In genomic region chr1:44777547-44777946, GRCh38 we compare ENCODE assay signal across 11 cellular contexts. TPM values are rescaled to one million over a fixed set of nuclear protein-coding genes. Genes with fewer than 3 reads are reported as not detected.
DNase-seq lines count a peak whose midpoint lies in the region; TF ChIP-seq lines count a peak whose summit lies in the region.
"Had no signal": no experiment of that assay in that cellular context is flagged by ENCODE, and none has a peak within 500 bp of the region (broad histone marks: within the 10 kb centered on the region; RNA-seq: fewer than 3 reads in every experiment).

No MANE protein-coding gene starts in this region.

- H3K4me1 ChIP-seq in OCI-LY7 (ENCODE audit: insufficient read depth, low read length, poor library complexity, severe bottlenecking) (peaks cover 32% of the 10 kb centered on the region), neural progenitor cell (peaks cover 16% of the 10 kb centered on the region), transverse colon (peaks cover 9 to 29% (median 21%) of the 10 kb centered on the region in 4 donors)

- TF ChIP-seq POLR2A in transverse colon (IDR thresholded peaks at IDR 0.05), result no peak

- intact Hi-C loops in OCI-LY7 (cut with micrococcal nuclease; ENCODE audit: unreplicated experiment), result no loop called here
- intact Hi-C loops in transverse colon (cut with DNase I; ENCODE audit: low total_unique reads), result loop anchor here (5.0 kb wide), 1 partner anchor 525 kb away; no protein-coding TSS in a partner anchor

- H3F3A ChIP-seq in neural progenitor cell (ENCODE audit: low read depth), result peaks cover 79% of the 10 kb centered on the region

- peaks cover 54% of the 10 kb centered on the region for H3K79me2 ChIP-seq in OCI-LY7 (ENCODE audit: insufficient read depth, low read depth, low read length)
- peaks cover 45% of the 10 kb centered on the region for H3K79me2 ChIP-seq in neural progenitor cell (ENCODE audit: low read depth)

- no peak for TF ChIP-seq EP300 in transverse colon (IDR thresholded peaks at IDR 0.05; ENCODE audit: low read depth)

- no peaks in the 10 kb centered on the region for H3K9me3 Mint-ChIP-seq in neural progenitor cell

- H3K4me3 Mint-ChIP-seq in neural progenitor cell, result peak overlapping the region; percentile 93

- WGBS in transverse colon (ENCODE audit: low coverage in 1 of 2), 2 donors, result 60 to 66% methylated on average over 1 to 14 of the region's 14 CpGs

- DNase-seq in GM12865 (ENCODE audit: low read depth) (no peak), OCI-LY7 (ENCODE audit: low spot score) (no peak), coronary artery (ENCODE audit: low spot score) (no peak), neural progenitor cell (ENCODE audit: low spot score) (no peak), DMS114 treated with DMSO at 0.1 percent for 48 hours (lab: John Stamatoyannopoulos, UW; ENCODE audit: unreplicated experiment) (no peak), GM19240 (ENCODE audit: insufficient read length, low spot score) (no peak), transverse colon (no peak), NCI-H345 treated with DMSO at 0.1 percent for 48 hours (lab: John Stamatoyannopoulos, UW; ENCODE audit: unreplicated experiment) (no peak)
- DNase-seq: activated effector memory CD4-positive, alpha-beta T cell treated with Interleukin-2 at 50 U/mL for 16 hours; NCI-H69; thyroid gland had no signal

- H3K4me1 Mint-ChIP-seq in neural progenitor cell, result peaks cover 27% of the 10 kb centered on the region

- H4K20me1 ChIP-seq in OCI-LY7 (ENCODE audit: insufficient read depth, low read length) (peaks cover 10% of the 10 kb centered on the region), neural progenitor cell (ENCODE audit: low read depth) (peaks cover 45% of the 10 kb centered on the region)

- H2AFZ ChIP-seq in OCI-LY7 (ENCODE audit: low read length), result no peak overlapping the region
- H2AFZ ChIP-seq in neural progenitor cell (replicated peaks), result no peak overlapping the region

- in situ Hi-C loops in transverse colon (cut with MboI; ENCODE audit: low pct_ligation_motif_present in 1 of 4, low pct_unique_long_range_greater_than_20kb in 1 of 4, low sequenced_read_pairs in 3 of 4), result loop anchor here in 2 of 4 donors (25.0 kb wide), 2 partner anchors 235 to 535 kb away; partner anchors contain the start of genes HECTD3 (in 1 of the 2) and UROD (in 1 of the 2)

- H3K27me3 ChIP-seq in neural progenitor cell, result no peaks in the 10 kb centered on the region
- no peaks in the 10 kb centered on the region for H3K27me3 ChIP-seq in transverse colon
- H3K27me3 ChIP-seq: thyroid gland had no signal

- peak overlapping the region; percentile 80 for H3K4me3 ChIP-seq in GM12865 (ENCODE audit: low read depth, low read length)
- peak overlapping the region; percentile 99 for H3K4me3 ChIP-seq in OCI-LY7 (ENCODE audit: low read depth, low read length, poor library complexity, severe bottlenecking)
- H3K4me3 ChIP-seq in coronary artery, result peak overlapping the region; percentile 93
- H3K4me3 ChIP-seq in neural progenitor cell, result peak overlapping the region; percentile 93
- H3K4me3 ChIP-seq in transverse colon, result no peak overlapping the region
- H3K4me3 ChIP-seq: thyroid gland had no signal

- POLR2A ChIA-PET in OCI-LY7 (lab: Charles Lee), result interaction anchor here (0.7 to 4.4 kb wide), 4 partner anchors 29 to 65 kb away, joined by 3 to 22 read pairs (median 10); no protein-coding TSS in a partner anchor

- H3K27me3 Mint-ChIP-seq in neural progenitor cell (ENCODE audit: insufficient read depth, low read depth), result peaks cover 7% of the 10 kb centered on the region

- H3K36me3 ChIP-seq in OCI-LY7 (ENCODE audit: insufficient read depth, low read length), result peaks cover 69% of the 10 kb centered on the region
- H3K36me3 ChIP-seq in neural progenitor cell, result peaks cover 8% of the 10 kb centered on the region
- peaks cover 0 to 20% (median 4%) of the 10 kb centered on the region in 4 donors for H3K36me3 ChIP-seq in transverse colon

- peak overlapping the region; percentile 93 for H3K4me2 ChIP-seq in OCI-LY7 (ENCODE audit: low read length)
- peak overlapping the region; percentile 99 for H3K4me2 ChIP-seq in neural progenitor cell

- TF ChIP-seq CTCF in GM12865 (IDR thresholded peaks at IDR 0.05; ENCODE audit: insufficient read depth, low read depth, low read length, missing control alignments) (no peak), OCI-LY7 (conservative IDR thresholded peaks at IDR 0.05; ENCODE audit: low read length) (no peak), coronary artery (IDR thresholded peaks at IDR 0.05) (no peak), neural progenitor cell (IDR thresholded peaks at IDR 0.05) (no peak), transverse colon (IDR thresholded peaks at IDR 0.05) (no peak)

- BruUV-seq in OCI-LY7 (replicated peaks; lab: Mats Ljungman, UMichigan), result no TSS peak

- no peak overlapping the region for H3K9ac ChIP-seq in neural progenitor cell

- H3K27ac Mint-ChIP-seq in neural progenitor cell, result peak overlapping the region; percentile 12

- H3K27ac ChIP-seq in OCI-LY7 (ENCODE audit: low read depth, low read length, poor library complexity, severe bottlenecking) (peak overlapping the region; percentile 68), coronary artery (no peak overlapping the region), neural progenitor cell (peak overlapping the region; percentile 62), transverse colon (peak overlapping the region in 2 of 4 donors; percentile 92 to 94)

- no peaks in the 10 kb centered on the region for H3K9me2 ChIP-seq in OCI-LY7 (ENCODE audit: insufficient read depth, low read length)

- CTCF ChIA-PET in OCI-LY7 (lab: Charles Lee; ENCODE audit: unreplicated experiment), result no interaction called here

- H3K36me3 Mint-ChIP-seq in neural progenitor cell, result peaks cover 31% of the 10 kb centered on the region

- no peaks in the 10 kb centered on the region for H3K9me3 ChIP-seq in OCI-LY7 (ENCODE audit: low read length)
- H3K9me3 ChIP-seq in neural progenitor cell (ENCODE audit: low read depth), result no peaks in the 10 kb centered on the region
- H3K9me3 ChIP-seq in transverse colon, result no peaks in the 10 kb centered on the region
- H3K9me3 ChIP-seq: thyroid gland had no signal

RNA-seq across cellular contexts. Expression of gene RPS8, which starts 2.2 kb away (rescaled TPM):
- 4,149 and 4,355 TPM in 2 replicates for total RNA-seq in OCI-LY7 (2014; rRNA removed; shearing (Covaris generic))
- total RNA-seq in OCI-LY7 (2022) (2,707 and 2,775 TPM in 2 replicates), neural progenitor cell (ENCODE audit: low replicate concordance) (3,812 and 4,281 TPM in 2 replicates), transverse colon (1,000 to 10,000 TPM in 3 of 4 donors, 100 to 1,000 TPM in 1; 505 to 1,630 (median 1,282) TPM)

RNA-seq across cellular contexts. Expression of gene BEST4, which starts 10.4 kb away (rescaled TPM):
- total RNA-seq in OCI-LY7 (2014; rRNA removed; shearing (Covaris generic)), result 0.44 and 0.93 TPM in 2 replicates
- total RNA-seq in OCI-LY7 (2022) (3.1 and 3.3 TPM in 2 replicates), neural progenitor cell (ENCODE audit: low replicate concordance) (0.65 and 0.84 TPM in 2 replicates), transverse colon (100 to 1,000 TPM in 2 of 4 donors, 10 to 100 TPM in 2; 48.8 to 208 (median 92.3) TPM)

RNA-seq across cellular contexts. Expression of gene PLK3, which starts 22.6 kb away (rescaled TPM):
- total RNA-seq in OCI-LY7 (2014; rRNA removed; shearing (Covaris generic)), result 8.3 and 10.1 TPM in 2 replicates
- total RNA-seq in OCI-LY7 (2022) (8.8 and 10.8 TPM in 2 replicates), neural progenitor cell (ENCODE audit: low replicate concordance) (2.2 and 6.6 TPM in 2 replicates), transverse colon (10 to 100 TPM; 12.4 to 87.2 (median 16.3) TPM)

RNA-seq across cellular contexts. Expression of gene DYNLT4, which starts 29.6 kb away (rescaled TPM):
- 1.5 TPM in 1 of 2 replicates, not detected in the other for total RNA-seq in OCI-LY7 (2014; rRNA removed; shearing (Covaris generic))
- total RNA-seq in OCI-LY7 (2022) (not detected in 2 replicates), neural progenitor cell (ENCODE audit: low replicate concordance) (not detected in 2 replicates), transverse colon (1 to 10 TPM in 1 of 4 donors, not detected in 3; 1.4 TPM)

RNA-seq across cellular contexts. Expression of gene BTBD19, which starts 30.8 kb away (rescaled TPM):
- 0.21 and 0.44 TPM in 2 replicates for total RNA-seq in OCI-LY7 (2014; rRNA removed; shearing (Covaris generic))
- total RNA-seq in OCI-LY7 (2022) (2.0 and 2.7 TPM in 2 replicates), neural progenitor cell (ENCODE audit: low replicate concordance) (1.4 and 1.7 TPM in 2 replicates), transverse colon (10 to 100 TPM in 1 of 4 donors, 1 to 10 TPM in 3; 1.5 to 22.1 (median 3.7) TPM)

Comparison
In these comparisons a context has a peak if more than half of its experiments do, and no peak if none do; other contexts are left out.
1. H3K4me3 ChIP-seq: peak in GM12865 (single experiment), OCI-LY7 (single experiment), coronary artery (single experiment) and neural progenitor cell (single experiment); none in transverse colon (0 of 4).
2. H3K27ac ChIP-seq: peak in OCI-LY7 (single experiment) and neural progenitor cell (single experiment); none in coronary artery (0 of 2).
3. RNA of gene BEST4, which starts 10.4 kb away (total RNA-seq): 48.8 to 208 TPM in transverse colon; 0.44 to 3.3 TPM in OCI-LY7 and 0.65 to 0.84 TPM in neural progenitor cell; every median in the first group is over 10 times any median in the second.